12 cellular contexts compared by ENCODE assay signal in genomic region chr16:341974-342336, GRCh38. TPM values are rescaled to one million over a fixed set of nuclear protein-coding genes. Genes with fewer than 3 reads are reported as not detected.
A peak's percentile ranks its signal among the peaks of the same experiment; 100 is the strongest.
DNase-seq lines count a peak whose midpoint lies in the region; ATAC-seq and TF ChIP-seq lines count a peak whose summit lies in the region.
"Not testable (repeated sequence)": the region's sequence is repeated elsewhere in the genome, so short reads cannot be mapped to it uniquely, and the experiment has no call there.
"Had no signal": no experiment of that assay in that cellular context is flagged by ENCODE, and none has a peak within 500 bp of the region (broad histone marks: within the 10 kb centered on the region; RNA-seq: fewer than 3 reads in every experiment).

No MANE protein-coding gene starts in this region.

- not testable (repeated sequence) for H3K9me3 ChIP-seq in CD8-positive, alpha-beta T cell (ENCODE audit: low read length)

- not testable (repeated sequence) for H3K36me3 ChIP-seq in CD8-positive, alpha-beta T cell (ENCODE audit: insufficient read depth, low read length)

- not testable (repeated sequence) for H3K27ac ChIP-seq in CD8-positive, alpha-beta T cell (ENCODE audit: low read depth, low read length)

- not testable (repeated sequence) for H3K27me3 Mint-ChIP-seq in CD8-positive, alpha-beta T cell (ENCODE audit: low read depth); IgD-negative memory B cell; T-helper 2 cell treated with Interferon-gamma antibody and Interleukin-4, amounts not matched to agents 5 μg/mL and 100 μg/mL, for 36 hours (ENCODE audit: low read depth); activated naive CD8-positive, alpha-beta T cell treated with anti-CD3 and anti-CD28 coated beads, Interleukin-2, amount 50 U/mL, for 24 hours; endothelial cell (ENCODE audit: unreplicated experiment); natural killer cell treated with Interleukin-12 subunit alpha and Interleukin-12 subunit beta and Interleukin-15 and Interleukin-18, amount 100 ng/mL, for 72 hours; stimulated activated naive CD8-positive, alpha-beta T cell treated with anti-CD3 and anti-CD28 coated beads, Interleukin-15, Interleukin-2, amounts not matched to agents 100 ng/mL and 50 ng/mL, for 24 hours

- H3K4me1 Mint-ChIP-seq in CD8-positive, alpha-beta T cell (ENCODE audit: low read depth) = peaks cover 66% of the 10 kb centered on the region
- peaks cover 17 to 26% (median 18%) of the 10 kb centered on the region in 3 donors for H3K4me1 Mint-ChIP-seq in IgD-negative memory B cell
- peaks cover 26% of the 10 kb centered on the region for H3K4me1 Mint-ChIP-seq in T-helper 2 cell treated with Interferon-gamma antibody and Interleukin-4, amounts not matched to agents 5 μg/mL and 100 μg/mL, for 36 hours (ENCODE audit: low read depth)
- H3K4me1 Mint-ChIP-seq in activated naive CD8-positive, alpha-beta T cell treated with anti-CD3 and anti-CD28 coated beads, Interleukin-2, amount 50 U/mL, for 24 hours = peaks cover 77% of the 10 kb centered on the region
- H3K4me1 Mint-ChIP-seq in endothelial cell (ENCODE audit: unreplicated experiment) = not testable (repeated sequence)
- peaks cover 57 to 59% of the 10 kb centered on the region in 2 donors for H3K4me1 Mint-ChIP-seq in natural killer cell treated with Interleukin-12 subunit alpha and Interleukin-12 subunit beta and Interleukin-15 and Interleukin-18, amount 100 ng/mL, for 72 hours (ENCODE audit: low read depth in 2 of 2)
- peaks cover 78% of the 10 kb centered on the region for H3K4me1 Mint-ChIP-seq in stimulated activated naive CD8-positive, alpha-beta T cell treated with anti-CD3 and anti-CD28 coated beads, Interleukin-15, Interleukin-2, amounts not matched to agents 100 ng/mL and 50 ng/mL, for 24 hours (ENCODE audit: low read depth)

- not testable (repeated sequence) for TF ChIP-seq CTCF in CD8-positive, alpha-beta T cell (IDR thresholded peaks at IDR 0.05); endothelial cell (IDR thresholded peaks at IDR 0.05; ENCODE audit: unreplicated experiment)

- ATAC-seq in CD8-positive, alpha-beta T cell; activated naive CD8-positive, alpha-beta T cell treated with anti-CD3 and anti-CD28 coated beads, Interleukin-2, amount 50 U/mL, for 24 hours; natural killer cell treated with Interleukin-12 subunit alpha and Interleukin-12 subunit beta and Interleukin-15 and Interleukin-18, amount 100 ng/mL, for 72 hours: not testable (repeated sequence)

- H3K27me3 ChIP-seq in CD8-positive, alpha-beta T cell (ENCODE audit: insufficient read depth, low read length) = not testable (repeated sequence)

- not testable (repeated sequence) for H3K4me3 ChIP-seq in CD8-positive, alpha-beta T cell (ENCODE audit: low read depth, low read length)

- POLR2A ChIA-PET in CD8-positive, alpha-beta T cell (lab: Charles Lee) = not testable (repeated sequence)

- H3K4me3 Mint-ChIP-seq in CD8-positive, alpha-beta T cell = peak overlapping the region; percentile 13
- H3K4me3 Mint-ChIP-seq in IgD-negative memory B cell (peak overlapping the region in 3 of 4 donors; percentile 3 to 14 (median 8)), endothelial cell (ENCODE audit: unreplicated experiment) (peak overlapping the region; percentile 43)
- not testable (repeated sequence) for H3K4me3 Mint-ChIP-seq in T-helper 2 cell treated with Interferon-gamma antibody and Interleukin-4, amounts not matched to agents 5 μg/mL and 100 μg/mL, for 36 hours; activated naive CD8-positive, alpha-beta T cell treated with anti-CD3 and anti-CD28 coated beads, Interleukin-2, amount 50 U/mL, for 24 hours; stimulated activated naive CD8-positive, alpha-beta T cell treated with anti-CD3 and anti-CD28 coated beads, Interleukin-15, Interleukin-2, amounts not matched to agents 100 ng/mL and 50 ng/mL, for 24 hours
- peak overlapping the region; percentile 59 for H3K4me3 Mint-ChIP-seq in natural killer cell treated with Interleukin-12 subunit alpha and Interleukin-12 subunit beta and Interleukin-15 and Interleukin-18, amount 100 ng/mL, for 72 hours

- peaks cover 44% of the 10 kb centered on the region for H3K36me3 Mint-ChIP-seq in CD8-positive, alpha-beta T cell
- H3K36me3 Mint-ChIP-seq in IgD-negative memory B cell; natural killer cell treated with Interleukin-12 subunit alpha and Interleukin-12 subunit beta and Interleukin-15 and Interleukin-18, amount 100 ng/mL, for 72 hours: not testable (repeated sequence)
- H3K36me3 Mint-ChIP-seq in T-helper 2 cell treated with Interferon-gamma antibody and Interleukin-4, amounts not matched to agents 5 μg/mL and 100 μg/mL, for 36 hours (ENCODE audit: low read depth) = peaks cover 40% of the 10 kb centered on the region
- peaks cover 26% of the 10 kb centered on the region for H3K36me3 Mint-ChIP-seq in activated naive CD8-positive, alpha-beta T cell treated with anti-CD3 and anti-CD28 coated beads, Interleukin-2, amount 50 U/mL, for 24 hours (ENCODE audit: low read depth)
- peaks cover 23% of the 10 kb centered on the region for H3K36me3 Mint-ChIP-seq in endothelial cell (ENCODE audit: low read depth, unreplicated experiment)
- H3K36me3 Mint-ChIP-seq in stimulated activated naive CD8-positive, alpha-beta T cell treated with anti-CD3 and anti-CD28 coated beads, Interleukin-15, Interleukin-2, amounts not matched to agents 100 ng/mL and 50 ng/mL, for 24 hours (ENCODE audit: low read depth) = peaks cover 39% of the 10 kb centered on the region

- not testable (repeated sequence) for DNase-seq in CD8-positive, alpha-beta T cell; T-helper 2 cell treated with Interferon-gamma antibody and Interleukin-4, amounts not matched to agents 5 μg/mL and 100 μg/mL, for 36 hours (ENCODE audit: low spot score); activated naive CD8-positive, alpha-beta T cell treated with anti-CD3 and anti-CD28 coated beads, Interleukin-2, amount 50 U/mL, for 24 hours; endothelial cell (ENCODE audit: low spot score); natural killer cell treated with Interleukin-12 subunit alpha and Interleukin-12 subunit beta and Interleukin-15 and Interleukin-18, amount 100 ng/mL, for 72 hours (ENCODE audit: low spot score)

- intact Hi-C loops in CD8-positive, alpha-beta T cell (cut with DNase I, micrococcal nuclease) = not testable (repeated sequence)

- not testable (repeated sequence) for H3K9me3 Mint-ChIP-seq in CD8-positive, alpha-beta T cell; IgD-negative memory B cell; T-helper 2 cell treated with Interferon-gamma antibody and Interleukin-4, amounts not matched to agents 5 μg/mL and 100 μg/mL, for 36 hours; activated naive CD8-positive, alpha-beta T cell treated with anti-CD3 and anti-CD28 coated beads, Interleukin-2, amount 50 U/mL, for 24 hours; endothelial cell (ENCODE audit: unreplicated experiment); natural killer cell treated with Interleukin-12 subunit alpha and Interleukin-12 subunit beta and Interleukin-15 and Interleukin-18, amount 100 ng/mL, for 72 hours; stimulated activated naive CD8-positive, alpha-beta T cell treated with anti-CD3 and anti-CD28 coated beads, Interleukin-15, Interleukin-2, amounts not matched to agents 100 ng/mL and 50 ng/mL, for 24 hours

- CTCF ChIA-PET in CD8-positive, alpha-beta T cell (lab: Charles Lee) = interaction anchor here (0.8 kb wide), 2 partner anchors 35 to 107 kb away, joined by 3 to 4 read pairs; partner anchors contain the start of gene FAM234A

- peaks cover 62% of the 10 kb centered on the region for H3K4me1 ChIP-seq in CD8-positive, alpha-beta T cell (ENCODE audit: insufficient read depth, low read length)

- peak overlapping the region; percentile 45 for H3K27ac Mint-ChIP-seq in CD8-positive, alpha-beta T cell
- not testable (repeated sequence) for H3K27ac Mint-ChIP-seq in IgD-negative memory B cell; endothelial cell (ENCODE audit: unreplicated experiment)
- H3K27ac Mint-ChIP-seq in T-helper 2 cell treated with Interferon-gamma antibody and Interleukin-4, amounts not matched to agents 5 μg/mL and 100 μg/mL, for 36 hours = peak overlapping the region; percentile 28
- H3K27ac Mint-ChIP-seq in activated naive CD8-positive, alpha-beta T cell treated with anti-CD3 and anti-CD28 coated beads, Interleukin-2, amount 50 U/mL, for 24 hours = peak overlapping the region; percentile 67
- H3K27ac Mint-ChIP-seq in natural killer cell treated with Interleukin-12 subunit alpha and Interleukin-12 subunit beta and Interleukin-15 and Interleukin-18, amount 100 ng/mL, for 72 hours = peak overlapping the region; percentile 39 to 72
- peak overlapping the region; percentile 61 for H3K27ac Mint-ChIP-seq in stimulated activated naive CD8-positive, alpha-beta T cell treated with anti-CD3 and anti-CD28 coated beads, Interleukin-15, Interleukin-2, amounts not matched to agents 100 ng/mL and 50 ng/mL, for 24 hours

RNA-seq across cellular contexts. Expression of gene AXIN1, which starts 10.6 kb away (rescaled TPM):
- total RNA-seq in CD8-positive, alpha-beta T cell = 10 to 100 TPM; 25.4 to 28.6 TPM
- polyA plus RNA-seq in IgD-negative memory B cell = 1.6 TPM
- total RNA-seq in endothelial cell (ENCODE audit: unreplicated experiment) = 17.5 TPM
- 10 to 100 TPM; 20.1 to 29.1 TPM for total RNA-seq in natural killer cell treated with Interleukin-12 subunit alpha and Interleukin-12 subunit beta and Interleukin-15 and Interleukin-18, amount 100 ng/mL, for 72 hours

RNA-seq across cellular contexts. Expression of gene MRPL28, which starts 28.4 kb away (rescaled TPM):
- total RNA-seq in CD8-positive, alpha-beta T cell = 10 to 100 TPM; 16.7 to 17.4 TPM
- 69.8 TPM for polyA plus RNA-seq in IgD-negative memory B cell
- total RNA-seq in endothelial cell (ENCODE audit: unreplicated experiment) = 70.8 TPM
- total RNA-seq in natural killer cell treated with Interleukin-12 subunit alpha and Interleukin-12 subunit beta and Interleukin-15 and Interleukin-18, amount 100 ng/mL, for 72 hours = 10 to 100 TPM; 80.6 to 98.6 TPM

RNA-seq across cellular contexts. Expression of gene PGAP6, which starts 39.8 kb away (rescaled TPM):
- total RNA-seq in CD8-positive, alpha-beta T cell = 10 to 100 TPM; 57.9 to 60.8 TPM
- polyA plus RNA-seq in IgD-negative memory B cell = 7.3 TPM
- 133 TPM for total RNA-seq in endothelial cell (ENCODE audit: unreplicated experiment)
- total RNA-seq in natural killer cell treated with Interleukin-12 subunit alpha and Interleukin-12 subunit beta and Interleukin-15 and Interleukin-18, amount 100 ng/mL, for 72 hours = 10 to 100 TPM; 39.4 to 46.8 TPM

RNA-seq across cellular contexts. Expression of gene NME4, which starts 55.0 kb away (rescaled TPM):
- total RNA-seq in CD8-positive, alpha-beta T cell = 10 to 100 TPM; 22.2 to 22.3 TPM
- 106 TPM for polyA plus RNA-seq in IgD-negative memory B cell
- total RNA-seq in endothelial cell (ENCODE audit: unreplicated experiment) = 139 TPM
- total RNA-seq in natural killer cell treated with Interleukin-12 subunit alpha and Interleukin-12 subunit beta and Interleukin-15 and Interleukin-18, amount 100 ng/mL, for 72 hours = 1 to 10 TPM; 2.7 to 9.1 TPM

RNA-seq across cellular contexts. Expression of gene PDIA2, which starts 59.0 kb away (rescaled TPM):
- not detected for total RNA-seq in CD8-positive, alpha-beta T cell
- not detected for polyA plus RNA-seq in IgD-negative memory B cell
- not detected for total RNA-seq in endothelial cell (ENCODE audit: unreplicated experiment)
- total RNA-seq in natural killer cell treated with Interleukin-12 subunit alpha and Interleukin-12 subunit beta and Interleukin-15 and Interleukin-18, amount 100 ng/mL, for 72 hours = not detected
- total RNA-seq: A673, G401, HFFc6, PC-3, SJSA1 had no signal
